ENCODE assay signal across 8 cellular contexts in the genomic region with DNA sequence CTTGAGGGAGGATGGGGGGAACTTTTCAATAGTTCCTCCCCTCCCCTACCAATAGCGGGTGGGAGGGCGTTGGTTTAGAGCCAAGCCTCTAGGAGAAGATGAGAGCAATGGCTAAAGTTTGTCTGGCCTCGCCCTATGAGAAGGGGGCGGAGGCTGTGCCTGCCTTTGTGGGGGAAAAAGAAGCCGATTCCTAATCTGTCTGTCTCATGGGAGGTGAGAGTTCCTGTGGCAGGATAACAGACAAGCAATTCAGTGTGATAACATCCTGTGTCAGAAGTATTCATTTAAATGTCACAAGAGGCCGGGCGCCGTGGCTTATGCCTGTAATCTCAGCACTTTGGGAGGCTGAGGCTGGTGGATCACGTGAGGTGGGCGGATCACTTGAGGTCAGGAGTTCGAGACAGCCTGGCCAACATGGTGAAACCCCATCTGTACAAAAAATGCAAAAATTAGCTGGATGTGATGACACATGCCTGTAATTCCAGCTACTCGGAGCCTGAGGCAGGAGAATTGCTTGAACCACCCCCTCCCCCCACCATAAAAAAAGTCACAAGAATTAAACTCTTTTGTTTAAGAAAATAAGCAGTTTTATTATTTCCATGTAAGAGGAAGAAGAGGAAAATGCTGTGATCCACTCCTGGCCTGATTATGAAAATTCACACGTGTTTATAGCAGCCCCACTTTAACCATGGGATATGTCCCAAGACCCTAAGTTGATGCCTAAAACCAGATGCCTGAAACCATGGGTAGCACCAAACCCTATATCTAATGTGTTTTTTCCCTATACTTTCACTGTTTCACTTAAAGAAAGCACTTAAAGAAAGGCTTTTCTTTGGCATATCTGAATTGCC. TPM values are rescaled to one million over a fixed set of nuclear protein-coding genes. Genes with fewer than 3 reads are reported as not detected.
DNase-seq lines count a peak whose midpoint lies in the region; ATAC-seq, FAIRE-seq and TF ChIP-seq lines count a peak whose summit lies in the region.

No MANE protein-coding gene starts in this region.

- H3K27me3 ChIP-seq in keratinocyte (ENCODE audit: control insufficient read depth, extremely low read depth, insufficient read depth, low read length): no peaks in the 10 kb centered on the region

- dilution Hi-C loops in keratinocyte (cut with MboI; ENCODE audit: extremely low pct_ligation_motif_present, low sequenced_read_pairs): no loop called here

- peak overlapping the region; percentile 93 for H3K4me2 ChIP-seq in keratinocyte (ENCODE audit: control insufficient read depth, extremely low read depth, insufficient read depth, low read depth, low read length)

- peak; percentile 93 for FAIRE-seq in keratinocyte (lab: Jason Lieb, UNC)

- H4K20me1 ChIP-seq in keratinocyte (ENCODE audit: control insufficient read depth, extremely low read depth, insufficient read depth, low read length): no peaks in the 10 kb centered on the region

- H3K9ac ChIP-seq in keratinocyte (ENCODE audit: control insufficient read depth, extremely low read depth, insufficient read depth, low read length): peak overlapping the region; percentile 98

- H3K9me1 ChIP-seq in keratinocyte (ENCODE audit: control insufficient read depth, extremely low read depth, insufficient read depth, low read length): peaks cover 3% of the 10 kb centered on the region

- H3K79me2 ChIP-seq in keratinocyte (ENCODE audit: control insufficient read depth, insufficient read depth, low read length): peaks cover 58% of the 10 kb centered on the region

- peaks cover 8 to 25% of the 10 kb centered on the region in 2 experiments for H3K36me3 ChIP-seq in keratinocyte (ENCODE audit: control insufficient read depth in 2 of 2, extremely low read depth in 1 of 2, insufficient read depth in 2 of 2, low read length in 2 of 2)

- peak; percentile 30 for ATAC-seq in HG03342 (IDR thresholded peaks at IDR 0.05; ENCODE audit: unreplicated experiment)

- H3K27ac ChIP-seq in keratinocyte (ENCODE audit: control insufficient read depth, insufficient read depth, low read length): peak overlapping the region; percentile 100

- no peak for TF ChIP-seq CTCF in GM13977 (IDR thresholded peaks at IDR 0.05; ENCODE audit: extremely low read depth, insufficient read depth, missing control alignments)
- no peak for TF ChIP-seq CTCF in keratinocyte (optimal IDR thresholded peaks at IDR 0.05 in 1 of 3, IDR thresholded peaks at IDR 0.05 in 1 of 3, conservative IDR thresholded peaks at IDR 0.05 in 1 of 3; ENCODE audit: extremely low read depth in 1 of 3, insufficient read depth in 2 of 3, low read length in 3 of 3)

- H2AFZ ChIP-seq in keratinocyte (ENCODE audit: control insufficient read depth, low read length): no peak overlapping the region

- H3K9me3 ChIP-seq in keratinocyte (ENCODE audit: control insufficient read depth, low read depth, low read length): no peaks in the 10 kb centered on the region

- in situ Hi-C loops in GM13977 (cut with MboI; ENCODE audit: low pct_unique_long_range_greater_than_20kb, low sequenced_read_pairs, unreplicated experiment): no loop called here

- peaks cover 22% of the 10 kb centered on the region for H3K4me1 ChIP-seq in keratinocyte (ENCODE audit: control insufficient read depth, extremely low read depth, insufficient read depth, low read length)

- DNase-seq in GM13977 (ENCODE audit: low spot score) (peak; percentile 23), T-helper 22 cell (ENCODE audit: low read depth) (peak; percentile 75), astrocyte of the hippocampus (ENCODE audit: low read depth, low spot score) (peak; percentile 63), keratinocyte (ENCODE audit: low read depth, low spot score) (peak; percentile 65), NCI-H1436 treated with DMSO at 0.1 percent for 48 hours (lab: John Stamatoyannopoulos, UW) (no peak), NCI-H524 (lab: John Stamatoyannopoulos, UW) (no peak)
- DNase-seq in stimulated activated CD4-positive, alpha-beta T cell treated with anti-CD3 and anti-CD28 coated beads, Interleukin-1b, Interleukin-23, amount 100 ng/mL, for 4 hours (ENCODE audit: low read depth in 2 of 2): peak; percentile 63 to 67

- H3K4me3 ChIP-seq in keratinocyte (ENCODE audit: control insufficient read depth in 2 of 3, extremely low read depth in 1 of 3, insufficient read depth in 2 of 3, low read depth in 1 of 3, low read length in 3 of 3): peak overlapping the region; percentile 80 to 99 (median 96)

RNA-seq across cellular contexts. Expression of a gene that starts 1.7 kb away (rescaled TPM):
- 51.4 to 101 TPM (median 79.9 TPM) in 3 replicates for polyA plus RNA-seq in keratinocyte
- 38.9 TPM for polyA plus RNA-seq in keratinocyte (2011; ENCODE audit: low read depth)
- polyA plus RNA-seq in keratinocyte (2011; cell fraction: cytosol; rRNA removed): 33.9 and 61.9 TPM in 2 replicates
- 64.9 and 82.1 TPM in 2 replicates for polyA plus RNA-seq in keratinocyte (2011; cell fraction: nucleus; rRNA removed)
- polyA plus RNA-seq in keratinocyte (2012; ENCODE audit: low replicate concordance): 26.7 and 74.4 TPM in 2 replicates
- polyA minus RNA-seq in keratinocyte: 53.5 to 129 TPM (median 69.1 TPM) in 3 replicates
- 30.3 TPM for polyA minus RNA-seq in keratinocyte (2011; cell fraction: cytosol; rRNA and poly(A)+ RNA removed)
- polyA minus RNA-seq in keratinocyte (2011; cell fraction: nucleus; rRNA and poly(A)+ RNA removed): 66.7 and 149 TPM in 2 replicates

RNA-seq across cellular contexts. Expression of a gene that starts 50.4 kb away (rescaled TPM):
- not detected in 3 replicates for polyA plus RNA-seq in keratinocyte
- polyA plus RNA-seq in keratinocyte (2011; ENCODE audit: low read depth): not detected
- polyA plus RNA-seq in keratinocyte (2011; cell fraction: cytosol; rRNA removed): not detected in 2 replicates
- polyA plus RNA-seq in keratinocyte (2011; cell fraction: nucleus; rRNA removed): not detected in 2 replicates
- not detected in 2 replicates for polyA plus RNA-seq in keratinocyte (2012; ENCODE audit: low replicate concordance)
- not detected in 3 replicates for polyA minus RNA-seq in keratinocyte
- polyA minus RNA-seq in keratinocyte (2011; cell fraction: cytosol; rRNA and poly(A)+ RNA removed): not detected
- polyA minus RNA-seq in keratinocyte (2011; cell fraction: nucleus; rRNA and poly(A)+ RNA removed): not detected in 2 replicates

Comparison
In these comparisons a context has a peak if more than half of its experiments do, and no peak if none do; other contexts are left out.
1. DNase-seq: peak in GM13977 (single experiment), T-helper 22 cell (single experiment), astrocyte of the hippocampus (single experiment), keratinocyte (single experiment) and stimulated activated CD4-positive, alpha-beta T cell treated with anti-CD3 and anti-CD28 coated beads, Interleukin-1b, Interleukin-23, amount 100 ng/mL, for 4 hours (2 of 2); none in NCI-H1436 treated with DMSO at 0.1 percent for 48 hours (single experiment) and NCI-H524 (0 of 2).